Comparison of ENCODE assay signal across 21 cellular contexts in genomic region chr6:17313971-17314370, GRCh38. TPM values are rescaled to one million over a fixed set of nuclear protein-coding genes. Genes with fewer than 3 reads are reported as not detected.
"Had no signal": no experiment of that assay in that cellular context is flagged by ENCODE, and none has a peak within 500 bp of the region (broad histone marks: within the 10 kb centered on the region; RNA-seq: fewer than 3 reads in every experiment).

No MANE protein-coding gene starts in this region.

- FAIRE-seq: RCC 7860 had no signal

- DNase-seq: IMR-90, Kasumi-1, KG1, MM.1S, NCI-H1092 treated with DMSO at 0.1 percent for 48 hours, NCI-H1436, NCI-H187, NCI-H2029, NCI-H2081 treated with DMSO at 0.1 percent for 48 hours, NCI-H2171, NCI-H226, NCI-H446, NCI-H510A, NCI-H524 treated with DMSO at 0.1 percent for 48 hours, NCI-H69, NCI-H774, SHP77 had no signal

- H3K27ac ChIP-seq: RWPE1 had no signal

- ATAC-seq: SK-N-SH treated with all-trans-retinoic acid at 6 μM for 48 hours had no signal

RNA-seq across cellular contexts. Expression of gene RBM24, which starts 32.8 kb away (rescaled TPM):
- total RNA-seq: HT-29 had no signal
